In genomic region chr5:177671035-177671754, GRCh38 we compare ENCODE assay signal across 8 cellular contexts.
DNase-seq lines count a peak whose midpoint lies in the region; ATAC-seq and TF ChIP-seq lines count a peak whose summit lies in the region.
"Not testable (repeated sequence)": the region's sequence is repeated elsewhere in the genome, so short reads cannot be mapped to it uniquely, and the experiment has no call there.

No MANE protein-coding gene starts in this region.

- H4K20me1 ChIP-seq in BLaER1 treated with 17β-estradiol and CSF1 and Interleukin-3, amounts not matched to agents 10 nM and 100 nM = not testable (repeated sequence)

- not testable (repeated sequence) for H3K4me1 ChIP-seq in BLaER1 treated with 17β-estradiol and CSF1 and Interleukin-3, amounts not matched to agents 10 nM and 100 nM; left lung

- H3K9me3 ChIP-seq in BLaER1 treated with 17β-estradiol and CSF1 and Interleukin-3, amounts not matched to agents 10 nM and 100 nM (replicated peaks in 1 of 11); left lung: not testable (repeated sequence)

- intact Hi-C loops in left lung (cut with DNase I) = not testable (repeated sequence)

- ATAC-seq in GM19438 (IDR thresholded peaks at IDR 0.05; ENCODE audit: low read depth, unreplicated experiment) = peak; percentile 42
- ATAC-seq in HG02763 (IDR thresholded peaks at IDR 0.05; ENCODE audit: unreplicated experiment) = peak; percentile 16
- ATAC-seq in HG03565 (IDR thresholded peaks at IDR 0.05; ENCODE audit: unreplicated experiment) = peak; percentile 17
- ATAC-seq in left lung = peak; percentile 71

- H3K27ac ChIP-seq in BLaER1 treated with 17β-estradiol and CSF1 and Interleukin-3, amounts not matched to agents 10 nM and 100 nM = peak overlapping the region in 3 of 11 experiments; percentile 32 to 49 (median 44); a peak in 2 of 22 replicates
- not testable (repeated sequence) for H3K27ac ChIP-seq in left lung

- not testable (repeated sequence) for H3K36me3 ChIP-seq in BLaER1 treated with 17β-estradiol and CSF1 and Interleukin-3, amounts not matched to agents 10 nM and 100 nM; left lung

- peak overlapping the region; percentile 32 to 66 (median 54); a peak in 19 of 20 replicates for H3K4me3 ChIP-seq in BLaER1 treated with 17β-estradiol and CSF1 and Interleukin-3, amounts not matched to agents 10 nM and 100 nM
- H3K4me3 ChIP-seq in choroid plexus epithelial cell (ENCODE audit: low read depth, low read length) = peak overlapping the region; percentile 50
- peak overlapping the region in 1 of 2 donors; percentile 28 for H3K4me3 ChIP-seq in left lung

- not testable (repeated sequence) for TF ChIP-seq CTCF in choroid plexus epithelial cell (conservative IDR thresholded peaks at IDR 0.05; ENCODE audit: low read depth, low read length); left lung (IDR thresholded peaks at IDR 0.05)

- H3K9ac ChIP-seq in BLaER1 treated with 17β-estradiol and CSF1 and Interleukin-3, amounts not matched to agents 10 nM and 100 nM = peak overlapping the region in 8 of 11 experiments; percentile 38 to 73 (median 60); a peak in 9 of 22 replicates

- H3K4me2 ChIP-seq in BLaER1 treated with 17β-estradiol and CSF1 and Interleukin-3, amounts not matched to agents 10 nM and 100 nM = peak overlapping the region; percentile 44 to 75 (median 53); a peak in 14 of 22 replicates

- DNase-seq in activated CD4-positive, alpha-beta T cell treated with anti-CD3 and anti-CD28 coated beads, Interleukin-2, amount 50 U/mL, for 48 hours = peak; percentile 11 to 15
- DNase-seq in choroid plexus epithelial cell (ENCODE audit: low read depth); left lung: not testable (repeated sequence)
- DNase-seq in stimulated activated CD8-positive, alpha-beta memory T cell treated with anti-CD3 and anti-CD28 coated beads, Interleukin-4, amount 100 ng/mL, for 48 hours = peak; percentile 31

- H3K27me3 ChIP-seq in BLaER1 treated with 17β-estradiol and CSF1 and Interleukin-3, amounts not matched to agents 10 nM and 100 nM; left lung: not testable (repeated sequence)

Comparison
In these comparisons a context has a peak if more than half of its experiments do, and no peak if none do; other contexts are left out.
1. ATAC-seq: peak in every context shown above with its lines; median percentile 71 in left lung; 42 in GM19438; 17 in HG03565; 16 in HG02763.